ENCODE assay signal across 8 cellular contexts in genomic region chr7:135508853-135509588, GRCh38. TPM values are rescaled to one million over a fixed set of nuclear protein-coding genes. Genes with fewer than 3 reads are reported as not detected.
DNase-seq lines count a peak whose midpoint lies in the region; ATAC-seq and TF ChIP-seq lines count a peak whose summit lies in the region.

No MANE protein-coding gene starts in this region.

- no peak overlapping the region for H3K4me3 Mint-ChIP-seq in immature natural killer cell

- no peak for ATAC-seq in HG03039 (IDR thresholded peaks at IDR 0.05; ENCODE audit: unreplicated experiment)

- no peaks in the 10 kb centered on the region for H3K36me3 ChIP-seq in OCI-LY3 (replicated peaks; ENCODE audit: low read depth, low read length)
- peaks cover 0 to 7% (median 0%) of the 10 kb centered on the region in 6 donors for H3K36me3 ChIP-seq in spleen

- peaks cover 54% of the 10 kb centered on the region for H3K79me2 ChIP-seq in OCI-LY3 (ENCODE audit: low read length)

- H3K9me3 ChIP-seq in OCI-LY3 (ENCODE audit: insufficient read depth, low read length) (no peaks in the 10 kb centered on the region), spleen (no peaks in the 10 kb centered on the region)

- WGBS in spleen, 5 donors, result 0 to 1% (median 1%) methylated on average over 17 of the region's 17 CpGs

- peak; percentile 45 for DNase-seq in SIG-M5 treated with dmso at 0.1 percent for 504 hours (lab: John Stamatoyannopoulos, UW; ENCODE audit: unreplicated experiment)
- DNase-seq in SIG-M5 (lab: John Stamatoyannopoulos, UW), result no peak
- no peak for DNase-seq in HFF-Myc (ENCODE audit: extremely low read depth, low read depth)
- DNase-seq in astrocyte of the hippocampus (ENCODE audit: low read depth, low spot score), result peak; percentile 51
- DNase-seq in immature natural killer cell, result peak; percentile 32 to 39 (median 37)
- DNase-seq in spleen, result no peak

- H3K4me3 ChIP-seq in HFF-Myc (replicated peaks; ENCODE audit: low read depth, low read length) (peak overlapping the region; percentile 97), OCI-LY3 (ENCODE audit: low read length) (peak overlapping the region; percentile 89), spleen (peak overlapping the region; percentile 65 to 93 (median 82))

- intact Hi-C loops in spleen (cut with DNase I; ENCODE audit: low total_unique reads), result no loop called here

- peak overlapping the region; percentile 92 for H3K9ac ChIP-seq in OCI-LY3 (ENCODE audit: low read length)

- H4K20me1 ChIP-seq in OCI-LY3 (ENCODE audit: insufficient read depth, low read length), result peaks cover 15% of the 10 kb centered on the region

- peak overlapping the region; percentile 95; the same call in 1 of the 2 replicates for H2AFZ ChIP-seq in OCI-LY3 (ENCODE audit: low read depth, low read length)

- TF ChIP-seq CTCF in HFF-Myc (IDR thresholded peaks at IDR 0.05; ENCODE audit: low read depth, low read length, missing control alignments) (no peak), OCI-LY3 (IDR thresholded peaks at IDR 0.05; ENCODE audit: low read depth, low read length) (no peak), spleen (IDR thresholded peaks at IDR 0.05 in 8 of 11, conservative IDR thresholded peaks at IDR 0.05 in 3 of 11) (no peak)

- TF ChIP-seq POLR2A in spleen (IDR thresholded peaks at IDR 0.05), result no peak

- H3K36me3 Mint-ChIP-seq in immature natural killer cell, result no peaks in the 10 kb centered on the region

- peaks cover 5 to 12% of the 10 kb centered on the region in 2 donors for H3K4me1 Mint-ChIP-seq in immature natural killer cell

- peak overlapping the region; percentile 85 for H3K4me2 ChIP-seq in OCI-LY3 (ENCODE audit: low read length)

- peak overlapping the region; percentile 82 for H3K27ac ChIP-seq in OCI-LY3 (ENCODE audit: low read length)
- H3K27ac ChIP-seq in spleen, result peak overlapping the region; percentile 88 to 96 (median 93)

- H3K27ac Mint-ChIP-seq in immature natural killer cell, result no peak overlapping the region

- no peaks in the 10 kb centered on the region for H3K9me3 Mint-ChIP-seq in immature natural killer cell

- peaks cover 9% of the 10 kb centered on the region for H3K4me1 ChIP-seq in OCI-LY3 (ENCODE audit: low read length)
- H3K4me1 ChIP-seq in spleen, result peaks cover 23 to 63% (median 42%) of the 10 kb centered on the region in 6 donors

- peaks cover 0 to 3% (median 0%) of the 10 kb centered on the region in 3 donors for H3K27me3 Mint-ChIP-seq in immature natural killer cell (ENCODE audit: low read depth in 3 of 3)

- H3K27me3 ChIP-seq in OCI-LY3 (ENCODE audit: low read depth, low read length) (no peaks in the 10 kb centered on the region), spleen (replicated peaks in 1 of 7) (no peaks in the 10 kb centered on the region)

RNA-seq across cellular contexts. Expression of gene CNOT4, which starts 0.9 kb away (rescaled TPM):
- polyA plus RNA-seq in immature natural killer cell, result 10 to 100 TPM in 2 of 3 donors, 1 to 10 TPM in 1; 8.9 to 17.1 (median 10.8) TPM
- 10 to 100 TPM; 22.4 to 36.9 (median 28.6) TPM for total RNA-seq in spleen
- polyA plus RNA-seq in spleen, result 1 to 10 TPM; 5.3 to 6.3 (median 6.0) TPM

RNA-seq across cellular contexts. Expression of gene NUP205, which starts 48.7 kb away (rescaled TPM):
- 10 to 100 TPM in 2 of 3 donors, 1 to 10 TPM in 1; 7.3 to 29.7 (median 15.5) TPM for polyA plus RNA-seq in immature natural killer cell
- 10 to 100 TPM; 38.4 to 55.5 (median 51.1) TPM for total RNA-seq in spleen
- polyA plus RNA-seq in spleen, result 10 to 100 TPM; 29.8 to 40.8 (median 34.1) TPM

Comparison
In these comparisons a context has a peak if more than half of its experiments do, and no peak if none do; other contexts are left out.
1. DNase-seq: peak in SIG-M5 treated with dmso at 0.1 percent for 504 hours (single experiment), astrocyte of the hippocampus (single experiment) and immature natural killer cell (3 of 3); none in SIG-M5 (single experiment), HFF-Myc (single experiment) and spleen (single experiment).
2. Peak in every context shown above with its lines, with median percentiles within 50 percentile points of each other: H3K4me3 ChIP-seq.